Comparison of ENCODE assay signal across 1 cellular context in genomic region chr6:17311595-17312311, GRCh38.
TF ChIP-seq lines count a peak whose summit lies in the region.

No MANE protein-coding gene starts in this region.

TF ChIP-seq in HepG2, 621 proteins besides CTCF, POLR2A, EP300 and RAD21 (continued from another document and continues in another):
- TF ChIP-seq POGZ (CRISPR knock-in tag; IDR thresholded peaks at IDR 0.05): peak; percentile 68; the same call in 1 of the 2 replicates
- TF ChIP-seq JDP2 (CRISPR knock-in tag; IDR thresholded peaks at IDR 0.05; ENCODE audit: borderline replicate concordance): no peak
- no peak for TF ChIP-seq TP53 (CRISPR knock-in tag; conservative IDR thresholded peaks at IDR 0.05)
- TF ChIP-seq GABPB1 (CRISPR knock-in tag; IDR thresholded peaks at IDR 0.05): peak; percentile 71
- TF ChIP-seq FOXK2 (IDR thresholded peaks at IDR 0.05): peak; percentile 64; the same call in 1 of the 2 replicates
- TF ChIP-seq DR1 (CRISPR knock-in tag; IDR thresholded peaks at IDR 0.05): no peak
- no peak for TF ChIP-seq KAT2B (IDR thresholded peaks at IDR 0.05; ENCODE audit: borderline replicate concordance, low read depth, low read length)
- peak; percentile 61 for TF ChIP-seq ZNF263 (CRISPR knock-in tag; IDR thresholded peaks at IDR 0.05)
- no peak for TF ChIP-seq RFXANK (CRISPR knock-in tag; IDR thresholded peaks at IDR 0.05)
- TF ChIP-seq ATF7 (IDR thresholded peaks at IDR 0.05): peak; percentile 88
- peak; percentile 92 for TF ChIP-seq ATF7 (CRISPR knock-in tag; IDR thresholded peaks at IDR 0.05)
- peak; percentile 94 for TF ChIP-seq EHMT2 (IDR thresholded peaks at IDR 0.05; ENCODE audit: borderline replicate concordance, low read depth, low read length)
- TF ChIP-seq PRMT3 (CRISPR knock-in tag; IDR thresholded peaks at IDR 0.05; ENCODE audit: borderline replicate concordance, low read depth): 0 out of 2 replicates have a peak, but pooled peaks have one; percentile 67
- TF ChIP-seq FOSL1 (CRISPR knock-in tag; IDR thresholded peaks at IDR 0.05; ENCODE audit: borderline replicate concordance): no peak; the same call in 1 of the 2 replicates
- TF ChIP-seq NCOA2 (CRISPR knock-in tag; IDR thresholded peaks at IDR 0.05): peak; percentile 90
- TF ChIP-seq HDAC6 (IDR thresholded peaks at IDR 0.05; ENCODE audit: low read depth, low read length): no peak
- TF ChIP-seq MEIS1 (CRISPR knock-in tag; IDR thresholded peaks at IDR 0.05; ENCODE audit: borderline replicate concordance): peak; percentile 50; the same call in 1 of the 2 replicates
- TF ChIP-seq, protein P1, sequence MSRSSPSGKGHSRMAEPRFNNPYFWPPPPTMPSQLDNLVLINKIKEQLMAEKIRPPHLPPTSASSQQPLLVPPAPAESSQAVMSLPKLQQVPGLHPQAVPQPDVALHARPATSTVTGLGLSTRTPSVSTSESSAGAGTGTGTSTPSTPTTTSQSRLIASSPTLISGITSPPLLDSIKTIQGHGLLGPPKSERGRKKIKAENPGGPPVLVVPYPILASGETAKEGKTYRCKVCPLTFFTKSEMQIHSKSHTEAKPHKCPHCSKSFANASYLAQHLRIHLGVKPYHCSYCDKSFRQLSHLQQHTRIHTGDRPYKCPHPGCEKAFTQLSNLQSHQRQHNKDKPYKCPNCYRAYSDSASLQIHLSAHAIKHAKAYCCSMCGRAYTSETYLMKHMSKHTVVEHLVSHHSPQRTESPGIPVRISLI (CRISPR knock-in tag; IDR thresholded peaks at IDR 0.05; ENCODE audit: borderline replicate concordance): peak; percentile 53; the same call in 1 of the 2 replicates
- TF ChIP-seq FOXJ3 (CRISPR knock-in tag; IDR thresholded peaks at IDR 0.05; ENCODE audit: borderline replicate concordance): peak; percentile 94; the same call in 1 of the 2 replicates
- TF ChIP-seq FIP1L1 (IDR thresholded peaks at IDR 0.05; ENCODE audit: borderline replicate concordance, insufficient read depth, low read depth, low read length): no peak
- TF ChIP-seq, protein P2, sequence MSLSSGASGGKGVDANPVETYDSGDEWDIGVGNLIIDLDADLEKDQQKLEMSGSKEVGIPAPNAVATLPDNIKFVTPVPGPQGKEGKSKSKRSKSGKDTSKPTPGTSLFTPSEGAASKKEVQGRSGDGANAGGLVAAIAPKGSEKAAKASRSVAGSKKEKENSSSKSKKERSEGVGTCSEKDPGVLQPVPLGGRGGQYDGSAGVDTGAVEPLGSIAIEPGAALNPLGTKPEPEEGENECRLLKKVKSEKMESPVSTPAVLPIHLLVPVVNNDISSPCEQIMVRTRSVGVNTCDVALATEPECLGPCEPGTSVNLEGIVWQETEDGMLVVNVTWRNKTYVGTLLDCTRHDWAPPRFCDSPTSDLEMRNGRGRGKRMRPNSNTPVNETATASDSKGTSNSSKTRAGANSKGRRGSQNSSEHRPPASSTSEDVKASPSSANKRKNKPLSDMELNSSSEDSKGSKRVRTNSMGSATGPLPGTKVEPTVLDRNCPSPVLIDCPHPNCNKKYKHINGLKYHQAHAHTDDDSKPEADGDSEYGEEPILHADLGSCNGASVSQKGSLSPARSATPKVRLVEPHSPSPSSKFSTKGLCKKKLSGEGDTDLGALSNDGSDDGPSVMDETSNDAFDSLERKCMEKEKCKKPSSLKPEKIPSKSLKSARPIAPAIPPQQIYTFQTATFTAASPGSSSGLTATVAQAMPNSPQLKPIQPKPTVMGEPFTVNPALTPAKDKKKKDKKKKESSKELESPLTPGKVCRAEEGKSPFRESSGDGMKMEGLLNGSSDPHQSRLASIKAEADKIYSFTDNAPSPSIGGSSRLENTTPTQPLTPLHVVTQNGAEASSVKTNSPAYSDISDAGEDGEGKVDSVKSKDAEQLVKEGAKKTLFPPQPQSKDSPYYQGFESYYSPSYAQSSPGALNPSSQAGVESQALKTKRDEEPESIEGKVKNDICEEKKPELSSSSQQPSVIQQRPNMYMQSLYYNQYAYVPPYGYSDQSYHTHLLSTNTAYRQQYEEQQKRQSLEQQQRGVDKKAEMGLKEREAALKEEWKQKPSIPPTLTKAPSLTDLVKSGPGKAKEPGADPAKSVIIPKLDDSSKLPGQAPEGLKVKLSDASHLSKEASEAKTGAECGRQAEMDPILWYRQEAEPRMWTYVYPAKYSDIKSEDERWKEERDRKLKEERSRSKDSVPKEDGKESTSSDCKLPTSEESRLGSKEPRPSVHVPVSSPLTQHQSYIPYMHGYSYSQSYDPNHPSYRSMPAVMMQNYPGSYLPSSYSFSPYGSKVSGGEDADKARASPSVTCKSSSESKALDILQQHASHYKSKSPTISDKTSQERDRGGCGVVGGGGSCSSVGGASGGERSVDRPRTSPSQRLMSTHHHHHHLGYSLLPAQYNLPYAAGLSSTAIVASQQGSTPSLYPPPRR (CRISPR knock-in tag; IDR thresholded peaks at IDR 0.05; ENCODE audit: borderline replicate concordance): peak; percentile 78
- TF ChIP-seq AHR (CRISPR knock-in tag; IDR thresholded peaks at IDR 0.05): peak; percentile 94; the same call in 1 of the 2 replicates
- peak; percentile 89 for TF ChIP-seq REXO4 (CRISPR knock-in tag; IDR thresholded peaks at IDR 0.05; ENCODE audit: borderline replicate concordance)
- TF ChIP-seq ZNF431 (CRISPR knock-in tag; IDR thresholded peaks at IDR 0.05; ENCODE audit: borderline replicate concordance, low read depth): no peak
- peak; percentile 90; the same call in 1 of the 2 replicates for TF ChIP-seq ETV5 (CRISPR knock-in tag; IDR thresholded peaks at IDR 0.05; ENCODE audit: borderline replicate concordance)
- TF ChIP-seq, protein P3, sequence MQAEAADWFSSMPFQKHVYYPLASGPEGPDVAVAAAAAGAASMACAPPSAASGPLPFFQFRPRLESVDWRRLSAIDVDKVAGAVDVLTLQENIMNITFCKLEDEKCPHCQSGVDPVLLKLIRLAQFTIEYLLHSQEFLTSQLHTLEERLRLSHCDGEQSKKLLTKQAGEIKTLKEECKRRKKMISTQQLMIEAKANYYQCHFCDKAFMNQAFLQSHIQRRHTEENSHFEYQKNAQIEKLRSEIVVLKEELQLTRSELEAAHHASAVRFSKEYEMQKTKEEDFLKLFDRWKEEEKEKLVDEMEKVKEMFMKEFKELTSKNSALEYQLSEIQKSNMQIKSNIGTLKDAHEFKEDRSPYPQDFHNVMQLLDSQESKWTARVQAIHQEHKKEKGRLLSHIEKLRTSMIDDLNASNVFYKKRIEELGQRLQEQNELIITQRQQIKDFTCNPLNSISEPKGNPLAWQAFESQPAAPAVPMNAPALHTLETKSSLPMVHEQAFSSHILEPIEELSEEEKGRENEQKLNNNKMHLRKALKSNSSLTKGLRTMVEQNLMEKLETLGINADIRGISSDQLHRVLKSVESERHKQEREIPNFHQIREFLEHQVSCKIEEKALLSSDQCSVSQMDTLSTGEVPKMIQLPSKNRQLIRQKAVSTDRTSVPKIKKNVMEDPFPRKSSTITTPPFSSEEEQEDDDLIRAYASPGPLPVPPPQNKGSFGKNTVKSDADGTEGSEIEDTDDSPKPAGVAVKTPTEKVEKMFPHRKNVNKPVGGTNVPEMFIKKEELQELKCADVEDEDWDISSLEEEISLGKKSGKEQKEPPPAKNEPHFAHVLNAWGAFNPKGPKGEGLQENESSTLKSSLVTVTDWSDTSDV (CRISPR knock-in tag; IDR thresholded peaks at IDR 0.05): no peak
- no peak for TF ChIP-seq GZF1 (CRISPR knock-in tag; IDR thresholded peaks at IDR 0.05)
- TF ChIP-seq, protein P4, sequence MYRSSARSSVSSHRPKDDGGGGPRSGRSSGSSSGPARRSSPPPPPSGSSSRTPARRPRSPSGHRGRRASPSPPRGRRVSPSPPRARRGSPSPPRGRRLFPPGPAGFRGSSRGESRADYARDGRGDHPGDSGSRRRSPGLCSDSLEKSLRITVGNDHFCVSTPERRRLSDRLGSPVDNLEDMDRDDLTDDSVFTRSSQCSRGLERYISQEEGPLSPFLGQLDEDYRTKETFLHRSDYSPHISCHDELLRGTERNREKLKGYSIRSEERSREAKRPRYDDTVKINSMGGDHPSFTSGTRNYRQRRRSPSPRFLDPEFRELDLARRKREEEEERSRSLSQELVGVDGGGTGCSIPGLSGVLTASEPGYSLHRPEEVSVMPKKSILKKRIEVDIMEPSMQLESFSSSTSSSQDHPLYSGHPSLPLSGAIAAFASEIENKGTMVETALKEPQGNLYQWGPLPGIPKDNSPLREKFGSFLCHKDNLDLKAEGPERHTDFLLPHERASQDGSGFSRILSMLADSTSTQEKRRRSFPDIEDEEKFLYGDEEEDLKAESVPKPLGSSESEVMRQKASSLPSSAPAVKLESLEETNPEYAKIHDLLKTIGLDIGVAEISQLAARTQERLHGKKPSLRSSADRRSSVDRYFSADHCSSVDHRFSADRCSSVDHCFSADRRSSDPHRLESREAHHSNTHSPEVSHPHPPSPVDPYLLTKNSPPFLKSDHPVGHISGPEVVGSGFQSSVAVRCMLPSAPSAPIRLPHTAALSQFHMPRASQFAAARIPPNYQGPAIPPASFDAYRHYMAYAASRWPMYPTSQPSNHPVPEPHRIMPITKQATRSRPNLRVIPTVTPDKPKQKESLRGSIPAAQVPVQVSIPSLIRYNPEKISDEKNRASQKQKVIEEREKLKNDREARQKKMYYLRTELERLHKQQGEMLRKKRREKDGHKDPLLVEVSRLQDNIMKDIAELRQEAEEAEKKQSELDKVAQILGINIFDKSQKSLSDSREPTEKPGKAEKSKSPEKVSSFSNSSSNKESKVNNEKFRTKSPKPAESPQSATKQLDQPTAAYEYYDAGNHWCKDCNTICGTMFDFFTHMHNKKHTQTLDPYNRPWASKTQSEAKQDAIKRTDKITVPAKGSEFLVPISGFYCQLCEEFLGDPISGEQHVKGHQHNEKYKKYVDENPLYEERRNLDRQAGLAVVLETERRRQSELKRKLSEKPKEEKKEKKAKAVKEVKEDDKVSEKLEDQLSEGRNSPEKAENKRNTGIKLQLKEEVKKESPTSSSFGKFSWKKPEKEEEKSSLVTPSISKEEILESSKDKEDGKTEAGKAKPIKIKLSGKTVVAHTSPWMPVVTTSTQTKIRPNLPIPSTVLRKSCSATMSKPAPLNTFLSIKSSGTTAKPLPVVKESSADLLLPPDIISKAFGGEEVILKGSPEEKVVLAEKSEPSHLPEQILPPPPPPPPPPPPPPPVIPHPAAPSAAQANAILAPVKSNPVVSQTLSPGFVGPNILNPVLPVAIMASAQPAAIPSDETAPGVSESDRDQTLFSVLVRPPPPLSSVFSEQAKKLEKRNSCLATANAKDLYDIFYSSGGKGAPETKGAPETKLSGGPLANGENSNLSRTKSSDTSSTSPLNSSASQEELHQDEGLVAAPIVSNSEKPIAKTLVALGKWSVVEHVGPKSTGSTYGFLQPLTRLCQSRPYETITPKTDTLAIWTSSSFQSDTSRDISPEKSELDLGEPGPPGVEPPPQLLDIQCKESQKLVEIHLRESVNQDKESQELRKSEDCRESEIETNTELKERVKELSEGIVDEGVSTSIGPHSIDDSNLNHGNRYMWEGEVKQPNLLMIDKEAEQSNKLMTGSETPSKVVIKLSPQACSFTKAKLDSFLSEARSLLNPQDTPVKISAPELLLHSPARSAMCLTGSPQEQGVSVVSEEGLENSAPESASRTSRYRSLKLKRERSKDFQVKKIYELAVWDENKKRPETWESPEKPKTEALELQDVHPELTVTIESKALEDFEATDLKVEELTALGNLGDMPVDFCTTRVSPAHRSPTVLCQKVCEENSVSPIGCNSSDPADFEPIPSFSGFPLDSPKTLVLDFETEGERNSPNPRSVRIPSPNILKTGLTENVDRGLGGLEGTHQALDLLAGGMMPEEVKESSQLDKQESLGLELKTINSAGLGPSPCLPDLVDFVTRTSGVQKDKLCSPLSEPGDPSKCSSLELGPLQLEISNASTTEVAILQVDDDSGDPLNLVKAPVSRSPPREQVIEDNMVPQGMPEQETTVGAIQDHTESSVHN (CRISPR knock-in tag; IDR thresholded peaks at IDR 0.05): peak; percentile 87
- no peak for TF ChIP-seq SRSF1 (optimal IDR thresholded peaks at IDR 0.05; ENCODE audit: low read depth, low read length)
- TF ChIP-seq SALL1 (CRISPR knock-in tag; IDR thresholded peaks at IDR 0.05): peak; percentile 99
- peak; percentile 81; the same call in 1 of the 2 replicates for TF ChIP-seq ZBTB42 (CRISPR knock-in tag; IDR thresholded peaks at IDR 0.05)
- no peak for TF ChIP-seq ZNF207 (IDR thresholded peaks at IDR 0.05; ENCODE audit: borderline replicate concordance)
- peak; percentile 71; the same call in 1 of the 2 replicates for TF ChIP-seq TRAFD1 (CRISPR knock-in tag; IDR thresholded peaks at IDR 0.05; ENCODE audit: borderline replicate concordance)
- TF ChIP-seq ZNF17 (CRISPR knock-in tag; IDR thresholded peaks at IDR 0.05): 0 out of 2 replicates have a peak, but pooled peaks have one; percentile 87
- TF ChIP-seq POLR2AphosphoS2 (IDR thresholded peaks at IDR 0.05; ENCODE audit: low read depth, low read length): no peak
- no peak for TF ChIP-seq ZNF383 (CRISPR knock-in tag; IDR thresholded peaks at IDR 0.05; ENCODE audit: borderline replicate concordance)
- TF ChIP-seq ZNF180 (CRISPR knock-in tag; IDR thresholded peaks at IDR 0.05; ENCODE audit: borderline replicate concordance, low read depth): no peak
- peak; percentile 47; the same call in 1 of the 2 replicates for TF ChIP-seq HOXD1 (CRISPR knock-in tag; IDR thresholded peaks at IDR 0.05)
- TF ChIP-seq ZNF251 (CRISPR knock-in tag; IDR thresholded peaks at IDR 0.05): no peak
- no peak for TF ChIP-seq ZNF740 (CRISPR knock-in tag; IDR thresholded peaks at IDR 0.05)
- peak; percentile 89 for TF ChIP-seq ZBTB25 (CRISPR knock-in tag; IDR thresholded peaks at IDR 0.05)
- no peak for TF ChIP-seq XBP1 (CRISPR knock-in tag; IDR thresholded peaks at IDR 0.05)
- no peak for TF ChIP-seq ZC3H13 (CRISPR knock-in tag; IDR thresholded peaks at IDR 0.05)
